ENCODE assay signal across 8 cellular contexts in the genomic region with DNA sequence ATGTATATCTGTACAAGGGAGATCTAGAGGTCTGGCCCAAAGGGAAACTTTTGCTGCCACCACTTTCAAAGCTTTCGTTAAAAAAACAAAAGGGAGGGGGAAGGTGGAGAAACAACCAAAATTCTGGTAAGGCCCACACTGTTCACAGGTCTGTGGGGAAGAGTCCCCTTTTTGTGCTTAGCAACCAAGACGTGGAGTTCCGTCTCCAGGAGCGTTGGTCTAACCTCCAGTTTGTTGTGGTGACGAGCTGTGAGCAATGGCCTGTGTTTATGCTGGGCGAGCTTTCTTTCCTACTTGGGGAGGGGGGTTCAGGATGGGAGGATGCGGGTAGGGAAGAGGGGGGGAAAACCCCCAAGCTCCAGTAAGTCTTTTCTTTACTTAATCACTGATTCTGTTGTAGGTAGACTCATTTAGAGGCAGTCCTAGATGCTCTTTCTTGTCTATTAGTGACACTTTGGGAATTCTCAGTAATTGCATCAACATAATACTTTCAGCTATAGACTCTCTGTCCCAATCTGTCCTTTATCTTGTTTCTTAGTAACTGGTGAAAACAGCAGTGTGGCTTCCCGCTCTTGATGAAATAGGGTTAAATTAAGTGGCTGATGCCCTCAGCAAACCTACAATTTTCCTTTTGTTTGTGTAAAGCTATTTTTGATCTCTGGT. TPM values are rescaled to one million over a fixed set of nuclear protein-coding genes. Genes with fewer than 3 reads are reported as not detected.
A peak's percentile ranks its signal among the peaks of the same experiment; 100 is the strongest.
DNase-seq lines count a peak whose midpoint lies in the region; ATAC-seq and TF ChIP-seq lines count a peak whose summit lies in the region.

No MANE protein-coding gene starts in this region.

- H4K20me1 ChIP-seq in Loucy (ENCODE audit: insufficient read depth, low read length, poor library complexity, severe bottlenecking) = peaks cover 57% of the 10 kb centered on the region

- peak; percentile 32 for ATAC-seq in GM21825 (IDR thresholded peaks at IDR 0.05; ENCODE audit: unreplicated experiment)

- intact Hi-C loops in dorsolateral prefrontal cortex (cut with DNase I) = no loop called here

- H3K27me3 ChIP-seq in Loucy (ENCODE audit: insufficient read depth, low read length, poor library complexity, severe bottlenecking) (no peaks in the 10 kb centered on the region), dorsolateral prefrontal cortex (no peaks in the 10 kb centered on the region), muscle layer of colon (ENCODE audit: control insufficient read depth in 1 of 2, insufficient read depth in 2 of 2, low read length in 2 of 2) (no peaks in the 10 kb centered on the region)

- TF ChIP-seq CTCF in Loucy (conservative IDR thresholded peaks at IDR 0.05; ENCODE audit: low read length) (no peak), dorsolateral prefrontal cortex (IDR thresholded peaks at IDR 0.05 in 54 of 56, conservative IDR thresholded peaks at IDR 0.05 in 2 of 56; ENCODE audit: low read depth in 1 of 56, partially characterized antibody in 56 of 56) (no peak)

- H3K4me2 ChIP-seq in Loucy (ENCODE audit: low read depth, low read length, poor library complexity, severe bottlenecking) = peak overlapping the region; percentile 100

- H3K9ac ChIP-seq in Loucy (ENCODE audit: low read depth, low read length, poor library complexity, severe bottlenecking) = peak overlapping the region; percentile 80
- peak overlapping the region; percentile 99 for H3K9ac ChIP-seq in muscle layer of colon (ENCODE audit: low read length)

- H3K27ac ChIP-seq in dorsolateral prefrontal cortex (peak overlapping the region in 51 of 59 donors; percentile 70 to 99 (median 95)), muscle layer of colon (ENCODE audit: low read depth, low read length) (peak overlapping the region; percentile 98)

- no peaks in the 10 kb centered on the region for H3K9me2 ChIP-seq in Loucy (replicated peaks; ENCODE audit: low read depth, low read length)

- H3F3A ChIP-seq in Loucy (ENCODE audit: low read depth) = peaks cover 13% of the 10 kb centered on the region; the same call in 1 of the 2 replicates

- DNase-seq in ELF-1 (ENCODE audit: low read depth, low spot score) (peak; percentile 47), dorsolateral prefrontal cortex (no peak), DMS79 (lab: John Stamatoyannopoulos, UW) (no peak)
- peak; percentile 73 for DNase-seq in activated CD4-positive, alpha-beta T cell treated with anti-CD3 and anti-CD28 coated beads for 48 hours
- peak; percentile 73 for DNase-seq in stimulated activated naive CD4-positive, alpha-beta T cell treated with Interleukin-2 at 50 U/mL for 16 hours (lab: John Stamatoyannopoulos, UW)

- H3K9me3 ChIP-seq in Loucy (ENCODE audit: insufficient read depth, low read depth, low read length) (no peaks in the 10 kb centered on the region), muscle layer of colon (ENCODE audit: low read length) (no peaks in the 10 kb centered on the region)

- H3K79me2 ChIP-seq in Loucy (ENCODE audit: insufficient read depth, low read length) = peaks cover 59% of the 10 kb centered on the region

- no peaks in the 10 kb centered on the region for H3K36me3 ChIP-seq in Loucy (ENCODE audit: insufficient read depth, low read length)
- H3K36me3 ChIP-seq in muscle layer of colon (ENCODE audit: insufficient read depth, low read length) = no peaks in the 10 kb centered on the region

- H3K4me3 ChIP-seq in Loucy (ENCODE audit: low read length, poor library complexity, severe bottlenecking) (peak overlapping the region; percentile 79), dorsolateral prefrontal cortex (peak overlapping the region; percentile 61 to 98 (median 93)), muscle layer of colon (ENCODE audit: low read depth in 1 of 2, low read length in 2 of 2) (peak overlapping the region; percentile 88 to 99)

- H2AFZ ChIP-seq in Loucy (ENCODE audit: low read length) = no peak overlapping the region

- H3K4me1 ChIP-seq in Loucy (ENCODE audit: insufficient read depth, low read length, poor library complexity, severe bottlenecking) (peaks cover 52% of the 10 kb centered on the region), muscle layer of colon (ENCODE audit: insufficient read depth, low read length) (peaks cover 46% of the 10 kb centered on the region)

RNA-seq across cellular contexts. Expression of a gene that starts 1.5 kb away (rescaled TPM):
- total RNA-seq in dorsolateral prefrontal cortex = 100 to 1,000 TPM in 62 of 120 experiments, 10 to 100 TPM in 58; 78.9 to 158 (median 100) TPM

RNA-seq across cellular contexts. Expression of a gene that starts 25.5 kb away (rescaled TPM):
- total RNA-seq in dorsolateral prefrontal cortex = 1 to 10 TPM; 2.4 to 8.8 (median 4.9) TPM

RNA-seq across cellular contexts. Expression of a gene that starts 26.0 kb away (rescaled TPM):
- total RNA-seq in dorsolateral prefrontal cortex = 10 to 100 TPM; 26.7 to 71.0 (median 42.4) TPM

RNA-seq across cellular contexts. Expression of a gene that starts 43.2 kb away (rescaled TPM):
- total RNA-seq in dorsolateral prefrontal cortex = 1 to 10 TPM in 109 of 120 experiments, under 1 TPM in 11; 0.25 to 8.2 (median 2.4) TPM

RNA-seq across cellular contexts. Expression of a gene that starts 48.6 kb away (rescaled TPM):
- total RNA-seq in dorsolateral prefrontal cortex = 10 to 100 TPM in 8 of 120 experiments, 1 to 10 TPM in 111, under 1 TPM in 1; 0.64 to 13.6 (median 5.2) TPM

Comparison
In these comparisons a context has a peak if more than half of its experiments do, and no peak if none do; other contexts are left out.
1. DNase-seq: peak in ELF-1 (single experiment), activated CD4-positive, alpha-beta T cell treated with anti-CD3 and anti-CD28 coated beads for 48 hours (single experiment) and stimulated activated naive CD4-positive, alpha-beta T cell treated with Interleukin-2 at 50 U/mL for 16 hours (single experiment); none in dorsolateral prefrontal cortex (0 of 10) and DMS79 (single experiment).
2. Peak in every context shown above with its lines, with median percentiles within 50 percentile points of each other: H3K4me3 ChIP-seq.